Comparison of ENCODE assay signal across 8 cellular contexts in the genomic region with DNA sequence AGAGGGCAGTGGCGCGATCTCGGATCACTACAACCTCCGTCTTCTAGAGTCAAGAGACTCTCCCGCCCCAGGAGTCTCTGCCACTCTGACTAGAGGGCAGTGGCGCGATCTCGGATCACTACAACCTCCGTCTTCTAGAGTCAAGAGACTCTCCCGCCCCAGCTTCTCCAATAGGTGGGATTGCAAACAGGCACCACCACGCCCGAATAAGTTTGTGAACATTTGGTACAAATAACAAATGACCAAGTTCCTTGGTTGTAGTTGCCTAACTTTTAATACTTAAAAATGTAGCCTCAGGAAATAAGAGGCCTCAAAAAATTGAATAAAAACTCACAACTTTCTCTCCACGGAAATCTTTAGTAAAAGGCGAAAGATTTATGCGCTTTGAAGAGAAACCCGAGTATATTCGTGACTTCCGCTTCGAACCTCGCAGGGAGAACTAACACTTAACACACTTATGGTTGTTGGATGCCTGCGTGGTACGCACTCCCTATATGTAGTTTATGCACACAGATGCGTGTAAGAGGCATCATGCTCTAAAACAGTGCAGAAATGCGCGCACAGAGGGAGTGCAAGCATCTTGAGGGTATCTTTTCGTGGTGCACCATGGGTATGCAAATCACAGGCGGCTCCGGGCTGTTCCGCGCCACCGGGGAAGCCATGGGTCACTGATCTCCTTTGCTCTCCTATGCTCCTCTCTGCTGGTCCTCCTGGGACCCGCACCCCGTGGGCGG. TPM values are rescaled to one million over a fixed set of nuclear protein-coding genes. Genes with fewer than 3 reads are reported as not detected.
DNase-seq lines count a peak whose midpoint lies in the region; ATAC-seq and TF ChIP-seq lines count a peak whose summit lies in the region.

No MANE protein-coding gene starts in this region.

- H3K36me3 ChIP-seq in A673 (ENCODE audit: insufficient read depth, low read length, poor library complexity, severe bottlenecking) (no peaks in the 10 kb centered on the region), NT2/D1 (ENCODE audit: insufficient read depth, insufficient read length, low read length) (peaks cover 13% of the 10 kb centered on the region)

- BruUV-seq in A673 (replicated peaks; lab: Mats Ljungman, UMichigan), result TSS peak; percentile 99

- DNase-seq in A673 (ENCODE audit: low spot score) (peak; percentile 98), NT2/D1 (ENCODE audit: low read depth, low spot score) (peak; percentile 93), activated T-cell treated with anti-CD3 and anti-CD28 coated beads for 48 hours (ENCODE audit: low read depth) (peak; percentile 75), epithelial cell of proximal tubule (ENCODE audit: low read depth) (peak; percentile 95), mucosa of gallbladder (ENCODE audit: low spot score) (peak; percentile 73)
- peak; percentile 53 to 65 for DNase-seq in stimulated activated CD8-positive, alpha-beta memory T cell treated with anti-CD3 and anti-CD28 coated beads, Interleukin-7, amount 100 ng/mL, for 1 hour (ENCODE audit: low read depth in 2 of 2)

- CTCF ChIA-PET in A673 (lab: Charles Lee), result interaction anchor here (1.0 kb wide), 1 partner anchor 11 kb away, joined by 3 read pairs; a partner anchor contains a TSS

- ATAC-seq in GM18861 (IDR thresholded peaks at IDR 0.05; ENCODE audit: unreplicated experiment), result peak; percentile 72
- peak; percentile 78 for ATAC-seq in HG03066 (IDR thresholded peaks at IDR 0.05; ENCODE audit: low read depth, unreplicated experiment)

- peak overlapping the region; percentile 48 for H3K4me3 ChIP-seq in A673 (ENCODE audit: low read depth, low read length, poor library complexity, severe bottlenecking)
- peak overlapping the region; percentile 46 for H3K4me3 ChIP-seq in NT2/D1 (ENCODE audit: insufficient read length, low read depth)
- peak overlapping the region; percentile 49 for H3K4me3 ChIP-seq in epithelial cell of proximal tubule (ENCODE audit: low read depth, low read length)

- H3K27me3 ChIP-seq in A673 (replicated peaks; ENCODE audit: insufficient read depth, low read depth, low read length, poor library complexity), result no peaks in the 10 kb centered on the region
- no peaks in the 10 kb centered on the region for H3K27me3 ChIP-seq in NT2/D1 (ENCODE audit: insufficient read depth, insufficient read length)

- H3K9me3 ChIP-seq in A673 (ENCODE audit: low read depth, low read length, poor library complexity, severe bottlenecking), result no peaks in the 10 kb centered on the region
- no peaks in the 10 kb centered on the region for H3K9me3 ChIP-seq in NT2/D1 (ENCODE audit: insufficient read depth, low read length)

- POLR2A ChIA-PET in A673 (lab: Charles Lee; ENCODE audit: low non-redundant PET), result interaction anchor here (0.6 to 2.3 kb wide), 13 partner anchors 9 to 801 kb away, joined by 3 to 18 read pairs (median 5); a partner anchor contains a TSS

- intact Hi-C loops in A673 (cut with micrococcal nuclease; ENCODE audit: unreplicated experiment), result loop anchor here (2.0 kb wide), 1 partner anchor 89 kb away; a partner anchor contains a TSS

- peaks cover 6% of the 10 kb centered on the region for H3K4me1 ChIP-seq in A673 (ENCODE audit: insufficient read depth, low read length, poor library complexity, severe bottlenecking)
- H3K4me1 ChIP-seq in NT2/D1 (ENCODE audit: insufficient read depth, insufficient read length), result peaks cover 4% of the 10 kb centered on the region

- peak overlapping the region; percentile 91 for H3K9ac ChIP-seq in NT2/D1 (ENCODE audit: insufficient read length, low read depth)

- TF ChIP-seq CTCF in A673 (conservative IDR thresholded peaks at IDR 0.05; ENCODE audit: low read depth, low read length) (0 out of 2 replicates have a peak, but pooled peaks have one; percentile 15), epithelial cell of proximal tubule (conservative IDR thresholded peaks at IDR 0.05; ENCODE audit: low read depth, low read length) (no peak)

- peak overlapping the region; percentile 98 for H3K27ac ChIP-seq in A673 (ENCODE audit: low read depth, low read length, poor library complexity, severe bottlenecking)

RNA-seq across cellular contexts. Expression of a gene that starts 11.4 kb away (rescaled TPM):
- total RNA-seq in A673 (2021) (10.3 and 12.6 TPM in 2 replicates), epithelial cell of proximal tubule (0.29 and 2.8 TPM in 2 replicates), mucosa of gallbladder (7.8 TPM)

RNA-seq across cellular contexts. Expression of a gene that starts 12.6 kb away (rescaled TPM):
- total RNA-seq in A673 (2021), result 0.44 and 0.54 TPM in 2 replicates
- total RNA-seq in epithelial cell of proximal tubule, result 0.29 TPM in 1 of 2 replicates, not detected in the other
- not detected for total RNA-seq in mucosa of gallbladder

RNA-seq across cellular contexts. Expression of a gene that starts 19.6 kb away (rescaled TPM):
- 10.8 and 15.6 TPM in 2 replicates for total RNA-seq in A673 (2021)
- 25.5 and 51.1 TPM in 2 replicates for total RNA-seq in epithelial cell of proximal tubule
- total RNA-seq in mucosa of gallbladder, result 14.7 TPM

RNA-seq across cellular contexts. Expression of a gene that starts 23.3 kb away (rescaled TPM):
- 2.3 and 3.2 TPM in 2 replicates for total RNA-seq in A673 (2021)
- total RNA-seq in epithelial cell of proximal tubule, result under 0.01 TPM in 1 of 2 replicates, not detected in the other
- total RNA-seq in mucosa of gallbladder, result 1.9 TPM

RNA-seq across cellular contexts. Expression of a gene that starts 31.8 kb away (rescaled TPM):
- total RNA-seq in A673 (2021), result not detected in 2 replicates
- 0.07 and 0.12 TPM in 2 replicates for total RNA-seq in epithelial cell of proximal tubule
- total RNA-seq in mucosa of gallbladder, result 0.37 TPM

Comparison
In these comparisons a context has a peak if more than half of its experiments do, and no peak if none do; other contexts are left out.
1. Peak in every context shown above with its lines: DNase-seq, ATAC-seq, H3K4me3 ChIP-seq and H3K27ac ChIP-seq.